8 cellular contexts compared by ENCODE assay signal in genomic region chr3:170222647-170223541, GRCh38. TPM values are rescaled to one million over a fixed set of nuclear protein-coding genes. Genes with fewer than 3 reads are reported as not detected.
DNase-seq lines count a peak whose midpoint lies in the region; ATAC-seq and TF ChIP-seq lines count a peak whose summit lies in the region.

No MANE protein-coding gene starts in this region.

- peak overlapping the region; percentile 90 for H3K4me2 ChIP-seq in fibroblast of lung (ENCODE audit: extremely low read depth, insufficient read depth, low read length)

- peak overlapping the region; percentile 87 to 95 (median 92) for H3K27ac Mint-ChIP-seq in naive thymus-derived CD8-positive, alpha-beta T cell
- peak overlapping the region; percentile 23 to 87 for H3K27ac Mint-ChIP-seq in stimulated activated naive CD8-positive, alpha-beta T cell treated with anti-CD3 and anti-CD28 coated beads, Interleukin-15, amount 100 ng/mL, for 72 hours

- DNase-seq in activated CD8-positive, alpha-beta memory T cell treated with anti-CD3 and anti-CD28 coated beads for 1 hour (ENCODE audit: extremely low read depth in 1 of 2, low read depth in 1 of 2): peak; percentile 12 to 36
- DNase-seq in activated CD8-positive, alpha-beta memory T cell treated with anti-CD3 and anti-CD28 coated beads for 24 hours: no peak
- DNase-seq in NCI-H2171 treated with DMSO at 0.1 percent for 48 hours (lab: John Stamatoyannopoulos, UW) (peak; percentile 47), fibroblast of lung (ENCODE audit: low read depth in 2 of 2) (peak; percentile 45 to 51)
- DNase-seq in activated CD8-positive, alpha-beta memory T cell treated with anti-CD3 and anti-CD28 coated beads, Interleukin-2, amount 50 U/mL, for 4 hours: peak; percentile 58
- DNase-seq in naive thymus-derived CD8-positive, alpha-beta T cell: peak; percentile 8 to 69 (median 41)
- peak; percentile 30 to 39 for DNase-seq in stimulated activated naive CD8-positive, alpha-beta T cell treated with anti-CD3 and anti-CD28 coated beads, Interleukin-15, amount 100 ng/mL, for 72 hours

- no peaks in the 10 kb centered on the region for H3K36me3 ChIP-seq in fibroblast of lung (ENCODE audit: control insufficient read depth, insufficient read depth, low read length)

- no peaks in the 10 kb centered on the region for H3K27me3 ChIP-seq in fibroblast of lung (ENCODE audit: control insufficient read depth, insufficient read depth, low read length)

- peak in 1 of 2 donors; percentile 8 for TF ChIP-seq CTCF in fibroblast of lung (conservative IDR thresholded peaks at IDR 0.05 in 1 of 2, IDR thresholded peaks at IDR 0.05 in 1 of 2; ENCODE audit: low read depth in 1 of 2, low read length in 2 of 2)

- peak overlapping the region; percentile 100 for H3K27ac ChIP-seq in fibroblast of lung (ENCODE audit: insufficient read depth, low read length)

- H3K27me3 Mint-ChIP-seq in naive thymus-derived CD8-positive, alpha-beta T cell: no peaks in the 10 kb centered on the region
- no peaks in the 10 kb centered on the region for H3K27me3 Mint-ChIP-seq in stimulated activated naive CD8-positive, alpha-beta T cell treated with anti-CD3 and anti-CD28 coated beads, Interleukin-15, amount 100 ng/mL, for 72 hours

- H4K20me1 ChIP-seq in fibroblast of lung (ENCODE audit: control insufficient read depth, extremely low read depth, insufficient read depth, low read length): no peaks in the 10 kb centered on the region

- no peaks in the 10 kb centered on the region for H3K9me3 ChIP-seq in fibroblast of lung (ENCODE audit: control insufficient read depth, insufficient read depth, low read depth, low read length)

- no peaks in the 10 kb centered on the region for H3K9me3 Mint-ChIP-seq in naive thymus-derived CD8-positive, alpha-beta T cell
- no peaks in the 10 kb centered on the region for H3K9me3 Mint-ChIP-seq in stimulated activated naive CD8-positive, alpha-beta T cell treated with anti-CD3 and anti-CD28 coated beads, Interleukin-15, amount 100 ng/mL, for 72 hours

- H3K79me2 ChIP-seq in fibroblast of lung (ENCODE audit: control insufficient read depth, insufficient read depth, low read length): peaks cover 22% of the 10 kb centered on the region

- peak overlapping the region; percentile 78 for H2AFZ ChIP-seq in fibroblast of lung (ENCODE audit: low read length)

- peaks cover 9% of the 10 kb centered on the region for H3K4me1 ChIP-seq in fibroblast of lung (ENCODE audit: control insufficient read depth, extremely low read depth, insufficient read depth, low read length)

- H3K36me3 Mint-ChIP-seq in naive thymus-derived CD8-positive, alpha-beta T cell: no peaks in the 10 kb centered on the region

- peak overlapping the region; percentile 87 to 97 (median 94) for H3K4me3 Mint-ChIP-seq in naive thymus-derived CD8-positive, alpha-beta T cell
- peak overlapping the region; percentile 88 to 90 for H3K4me3 Mint-ChIP-seq in stimulated activated naive CD8-positive, alpha-beta T cell treated with anti-CD3 and anti-CD28 coated beads, Interleukin-15, amount 100 ng/mL, for 72 hours

- peaks cover 18 to 45% (median 38%) of the 10 kb centered on the region in 4 donors for H3K4me1 Mint-ChIP-seq in naive thymus-derived CD8-positive, alpha-beta T cell
- H3K4me1 Mint-ChIP-seq in stimulated activated naive CD8-positive, alpha-beta T cell treated with anti-CD3 and anti-CD28 coated beads, Interleukin-15, amount 100 ng/mL, for 72 hours: peaks cover 28% of the 10 kb centered on the region

- POLR2A ChIA-PET in naive thymus-derived CD8-positive, alpha-beta T cell (lab: Charles Lee): interaction anchor here (0.9 to 2.9 kb wide), 5 partner anchors 21 to 450 kb away, joined by 3 to 13 read pairs (median 8); partner anchors contain the start of genes MYNN, PHC3 and SKIL

- peak overlapping the region; percentile 79 to 90 (median 86) for H3K4me3 ChIP-seq in fibroblast of lung (replicated peaks in 1 of 4; ENCODE audit: control extremely low read depth in 1 of 4, insufficient read depth in 1 of 4, low read depth in 3 of 4, low read length in 4 of 4)

- peak; percentile 14 for ATAC-seq in HG02763 (IDR thresholded peaks at IDR 0.05; ENCODE audit: unreplicated experiment)
- peak; percentile 48 to 79 for ATAC-seq in naive thymus-derived CD8-positive, alpha-beta T cell
- peak; percentile 57 for ATAC-seq in stimulated activated naive CD8-positive, alpha-beta T cell treated with anti-CD3 and anti-CD28 coated beads, Interleukin-15, amount 100 ng/mL, for 72 hours

- H3K9ac ChIP-seq in fibroblast of lung (ENCODE audit: insufficient read depth, low read length): peak overlapping the region; percentile 98

RNA-seq across cellular contexts. Expression of gene PRKCI, which starts 0.7 kb away (rescaled TPM):
- 80.3 and 183 TPM in 2 replicates for total RNA-seq in fibroblast of lung
- 39.3 and 68.7 TPM in 2 replicates for polyA plus RNA-seq in fibroblast of lung
- 20.1 and 31.9 TPM in 2 replicates for polyA plus RNA-seq in fibroblast of lung (2012)
- polyA minus RNA-seq in fibroblast of lung (ENCODE audit: low replicate concordance): 4.5 and 5.8 TPM in 2 replicates
- total RNA-seq in naive thymus-derived CD8-positive, alpha-beta T cell: 10 to 100 TPM; 23.4 to 27.8 TPM
- 10 to 100 TPM; 10.8 to 15.0 (median 14.1) TPM for polyA plus RNA-seq in naive thymus-derived CD8-positive, alpha-beta T cell

RNA-seq across cellular contexts. Expression of gene PHC3, which starts 41.4 kb away (rescaled TPM):
- total RNA-seq in fibroblast of lung: 31.8 and 36.0 TPM in 2 replicates
- 52.8 and 63.2 TPM in 2 replicates for polyA plus RNA-seq in fibroblast of lung
- 12.5 and 19.5 TPM in 2 replicates for polyA plus RNA-seq in fibroblast of lung (2012)
- polyA minus RNA-seq in fibroblast of lung (ENCODE audit: low replicate concordance): 203 and 305 TPM in 2 replicates
- 100 to 1,000 TPM; 166 to 187 TPM for total RNA-seq in naive thymus-derived CD8-positive, alpha-beta T cell
- 10 to 100 TPM; 34.5 to 54.8 (median 38.8) TPM for polyA plus RNA-seq in naive thymus-derived CD8-positive, alpha-beta T cell
